ENCODE assay signal across 1 cellular context in the genomic region with DNA sequence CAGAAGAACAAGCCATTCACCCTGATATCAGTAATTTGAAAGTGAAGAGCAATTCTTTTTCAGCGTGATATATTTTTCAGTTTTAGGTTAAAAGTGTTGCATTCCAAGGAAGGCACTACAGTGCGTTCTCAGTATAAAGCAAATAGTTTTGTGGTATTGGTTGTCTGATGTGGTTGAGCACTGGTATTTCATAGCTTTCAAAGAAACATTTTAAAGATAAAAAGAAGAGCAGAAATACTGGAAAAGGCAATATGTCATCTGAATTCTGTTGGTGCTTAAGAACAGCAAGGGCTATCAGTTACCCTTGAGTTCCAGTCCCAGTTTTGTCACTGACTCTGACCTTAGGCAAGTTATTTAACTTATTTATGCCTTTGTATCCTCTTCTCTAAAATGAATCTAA.
TF ChIP-seq lines count a peak whose summit lies in the region.

No MANE protein-coding gene starts in this region.

TF ChIP-seq in GM12878, 131 proteins besides CTCF, POLR2A, EP300 and RAD21:
- no peak for TF ChIP-seq CHD4 (IDR thresholded peaks at IDR 0.05)
- no peak for TF ChIP-seq E2F4 (IDR thresholded peaks at IDR 0.05; ENCODE audit: low read depth, low read length)
- TF ChIP-seq, protein P1, sequence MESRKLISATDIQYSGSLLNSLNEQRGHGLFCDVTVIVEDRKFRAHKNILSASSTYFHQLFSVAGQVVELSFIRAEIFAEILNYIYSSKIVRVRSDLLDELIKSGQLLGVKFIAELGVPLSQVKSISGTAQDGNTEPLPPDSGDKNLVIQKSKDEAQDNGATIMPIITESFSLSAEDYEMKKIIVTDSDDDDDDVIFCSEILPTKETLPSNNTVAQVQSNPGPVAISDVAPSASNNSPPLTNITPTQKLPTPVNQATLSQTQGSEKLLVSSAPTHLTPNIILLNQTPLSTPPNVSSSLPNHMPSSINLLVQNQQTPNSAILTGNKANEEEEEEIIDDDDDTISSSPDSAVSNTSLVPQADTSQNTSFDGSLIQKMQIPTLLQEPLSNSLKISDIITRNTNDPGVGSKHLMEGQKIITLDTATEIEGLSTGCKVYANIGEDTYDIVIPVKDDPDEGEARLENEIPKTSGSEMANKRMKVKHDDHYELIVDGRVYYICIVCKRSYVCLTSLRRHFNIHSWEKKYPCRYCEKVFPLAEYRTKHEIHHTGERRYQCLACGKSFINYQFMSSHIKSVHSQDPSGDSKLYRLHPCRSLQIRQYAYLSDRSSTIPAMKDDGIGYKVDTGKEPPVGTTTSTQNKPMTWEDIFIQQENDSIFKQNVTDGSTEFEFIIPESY (IDR thresholded peaks at IDR 0.05), result no peak
- TF ChIP-seq, protein P2, sequence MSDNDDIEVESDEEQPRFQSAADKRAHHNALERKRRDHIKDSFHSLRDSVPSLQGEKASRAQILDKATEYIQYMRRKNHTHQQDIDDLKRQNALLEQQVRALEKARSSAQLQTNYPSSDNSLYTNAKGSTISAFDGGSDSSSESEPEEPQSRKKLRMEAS (IDR thresholded peaks at IDR 0.05; ENCODE audit: low read depth, low read length), result no peak
- no peak for TF ChIP-seq ZNF622 (IDR thresholded peaks at IDR 0.05)
- TF ChIP-seq NFXL1 (IDR thresholded peaks at IDR 0.05; ENCODE audit: borderline replicate concordance), result no peak
- TF ChIP-seq RAD51 (IDR thresholded peaks at IDR 0.05), result no peak
- no peak for TF ChIP-seq YBX1 (IDR thresholded peaks at IDR 0.05)
- TF ChIP-seq, protein P3, sequence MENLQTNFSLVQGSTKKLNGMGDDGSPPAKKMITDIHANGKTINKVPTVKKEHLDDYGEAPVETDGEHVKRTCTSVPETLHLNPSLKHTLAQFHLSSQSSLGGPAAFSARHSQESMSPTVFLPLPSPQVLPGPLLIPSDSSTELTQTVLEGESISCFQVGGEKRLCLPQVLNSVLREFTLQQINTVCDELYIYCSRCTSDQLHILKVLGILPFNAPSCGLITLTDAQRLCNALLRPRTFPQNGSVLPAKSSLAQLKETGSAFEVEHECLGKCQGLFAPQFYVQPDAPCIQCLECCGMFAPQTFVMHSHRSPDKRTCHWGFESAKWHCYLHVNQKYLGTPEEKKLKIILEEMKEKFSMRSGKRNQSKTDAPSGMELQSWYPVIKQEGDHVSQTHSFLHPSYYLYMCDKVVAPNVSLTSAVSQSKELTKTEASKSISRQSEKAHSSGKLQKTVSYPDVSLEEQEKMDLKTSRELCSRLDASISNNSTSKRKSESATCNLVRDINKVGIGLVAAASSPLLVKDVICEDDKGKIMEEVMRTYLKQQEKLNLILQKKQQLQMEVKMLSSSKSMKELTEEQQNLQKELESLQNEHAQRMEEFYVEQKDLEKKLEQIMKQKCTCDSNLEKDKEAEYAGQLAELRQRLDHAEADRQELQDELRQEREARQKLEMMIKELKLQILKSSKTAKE (IDR thresholded peaks at IDR 0.05; ENCODE audit: low read depth, poor library complexity, severe bottlenecking), result no peak
- no peak for TF ChIP-seq PAX5 (IDR thresholded peaks at IDR 0.05; ENCODE audit: borderline replicate concordance, low read depth, low read length)
- no peak for TF ChIP-seq WRNIP1 (IDR thresholded peaks at IDR 0.05; ENCODE audit: borderline replicate concordance, low read depth, low read length)
- TF ChIP-seq TCF12 (IDR thresholded peaks at IDR 0.05; ENCODE audit: low read depth, low read length), result no peak
- no peak for TF ChIP-seq RFX5 (IDR thresholded peaks at IDR 0.05; ENCODE audit: low read depth, low read length)
